In genomic region chr1:16621300-16621658, GRCh38 we compare ENCODE assay signal across 14 cellular contexts. TPM values are rescaled to one million over a fixed set of nuclear protein-coding genes. Genes with fewer than 3 reads are reported as not detected.
A peak's percentile ranks its signal among the peaks of the same experiment; 100 is the strongest.
DNase-seq lines count a peak whose midpoint lies in the region; ATAC-seq, FAIRE-seq and TF ChIP-seq lines count a peak whose summit lies in the region.
"Had no signal": no experiment of that assay in that cellular context is flagged by ENCODE, and none has a peak within 500 bp of the region (broad histone marks: within the 10 kb centered on the region; RNA-seq: fewer than 3 reads in every experiment).

No MANE protein-coding gene starts in this region.

- peaks cover 5% of the 10 kb centered on the region for H3K36me3 Mint-ChIP-seq in activated CD8-positive, alpha-beta T cell treated with anti-CD3 and anti-CD28 coated beads for 36 hours (ENCODE audit: low read depth)
- H3K36me3 Mint-ChIP-seq in activated CD8-positive, alpha-beta T cell treated with anti-CD3 and anti-CD28 coated beads, Interleukin-2, amount 10 ng/mL, durations not matched to agents 7 days and 5 days (ENCODE audit: low read depth), result peaks cover 4% of the 10 kb centered on the region

- no peak for FAIRE-seq in HepG2 (lab: Jason Lieb, UNC)
- FAIRE-seq: A549, endometrium had no signal

- no peak for DNase-seq in activated CD8-positive, alpha-beta T cell treated with anti-CD3 and anti-CD28 coated beads for 36 hours
- no peak for DNase-seq in activated CD8-positive, alpha-beta T cell treated with anti-CD3 and anti-CD28 coated beads, Interleukin-2, amount 10 ng/mL, durations not matched to agents 7 days and 5 days
- DNase-seq in WERI-Rb-1, result no peak
- no peak for DNase-seq in HepG2 (ENCODE audit: low spot score)
- no peak for DNase-seq in stimulated activated CD4-positive, alpha-beta T cell treated with anti-CD3 and anti-CD28 coated beads, Interleukin-4, amount 100 ng/mL, for 1 hour
- DNase-seq in activated naive CD4-positive, alpha-beta T cell (lab: John Stamatoyannopoulos, UW), result no peak
- DNase-seq: activated gamma-delta T cell had no signal

- H3K9me3 ChIP-seq in WERI-Rb-1 (ENCODE audit: severe bottlenecking) (no peaks in the 10 kb centered on the region), HepG2 (ENCODE audit: low read length) (no peaks in the 10 kb centered on the region)
- H3K9me3 ChIP-seq: A549, testis had no signal

- H3K36me3 ChIP-seq in WERI-Rb-1 (peaks cover 43% of the 10 kb centered on the region), HepG2 (replicated peaks in 1 of 2; ENCODE audit: control insufficient read depth in 1 of 2, insufficient read depth in 2 of 2, low read length in 2 of 2) (peaks cover 45 to 63% of the 10 kb centered on the region in 2 experiments; a peak in 4 of 5 replicates)

- TSS peak; percentile 19 for BruUV-seq in HepG2 (replicated peaks; lab: Mats Ljungman, UMichigan)

- no peaks in the 10 kb centered on the region for H4K20me1 ChIP-seq in HepG2 (ENCODE audit: insufficient read depth, low read length)

- H2AFZ ChIP-seq in HepG2 (ENCODE audit: low read length), result no peak overlapping the region

- no peaks in the 10 kb centered on the region for H3K9me3 Mint-ChIP-seq in activated CD8-positive, alpha-beta T cell treated with anti-CD3 and anti-CD28 coated beads for 36 hours
- H3K9me3 Mint-ChIP-seq in activated CD8-positive, alpha-beta T cell treated with anti-CD3 and anti-CD28 coated beads, Interleukin-2, amount 10 ng/mL, durations not matched to agents 7 days and 5 days (ENCODE audit: insufficient read depth), result no peaks in the 10 kb centered on the region
- H3K9me3 Mint-ChIP-seq: CD4-positive, CD25-positive, alpha-beta regulatory T cell had no signal

- no peak for TF ChIP-seq POLR2A in HepG2 (IDR thresholded peaks at IDR 0.05; ENCODE audit: insufficient read depth in 1 of 2, low read depth in 2 of 2, low read length in 2 of 2)

- ATAC-seq in activated CD8-positive, alpha-beta T cell treated with anti-CD3 and anti-CD28 coated beads for 36 hours, result no peak
- ATAC-seq in activated CD8-positive, alpha-beta T cell treated with anti-CD3 and anti-CD28 coated beads, Interleukin-2, amount 10 ng/mL, durations not matched to agents 7 days and 5 days, result no peak
- ATAC-seq in HepG2 (no peak; the same call in 2 of the 3 replicates), GM21381 (IDR thresholded peaks at IDR 0.05; ENCODE audit: unreplicated experiment) (no peak), HG02884 (IDR thresholded peaks at IDR 0.05; ENCODE audit: unreplicated experiment) (no peak)

- peak; percentile 17 for TF ChIP-seq CTCF in activated CD8-positive, alpha-beta T cell treated with anti-CD3 and anti-CD28 coated beads for 36 hours (IDR thresholded peaks at IDR 0.05)
- TF ChIP-seq CTCF in WERI-Rb-1 (IDR thresholded peaks at IDR 0.05; ENCODE audit: low read depth, low read length), result no peak
- no peak for TF ChIP-seq CTCF in HepG2 (CRISPR knock-in tag; IDR thresholded peaks at IDR 0.05)

- no peak overlapping the region for H3K4me3 ChIP-seq in WERI-Rb-1 (ENCODE audit: low read depth, low read length)
- H3K4me3 ChIP-seq in HepG2 (replicated peaks in 1 of 3; ENCODE audit: insufficient read depth in 1 of 3, low read depth in 2 of 3, low read length in 3 of 3), result no peak overlapping the region
- H3K4me3 ChIP-seq: A549, SK-N-MC, testis had no signal

- TF ChIP-seq RAD21 in HepG2 (CRISPR knock-in tag; IDR thresholded peaks at IDR 0.05), result no peak

- 95% methylated on average over 2 of the region's 2 CpGs for WGBS in HepG2 (ENCODE audit: low lambda C conversion rate)

- no peaks in the 10 kb centered on the region for H3K4me1 Mint-ChIP-seq in activated CD8-positive, alpha-beta T cell treated with anti-CD3 and anti-CD28 coated beads for 36 hours (ENCODE audit: low read depth)
- H3K4me1 Mint-ChIP-seq in activated CD8-positive, alpha-beta T cell treated with anti-CD3 and anti-CD28 coated beads, Interleukin-2, amount 10 ng/mL, durations not matched to agents 7 days and 5 days (ENCODE audit: low read depth), result no peaks in the 10 kb centered on the region

- H3K79me2 ChIP-seq in HepG2 (ENCODE audit: insufficient read depth, low read length), result no peaks in the 10 kb centered on the region

- in situ Hi-C loops in HepG2 (cut with HindIII; ENCODE audit: extremely low pct_ligation_motif_present, low pct_unique_long_range_greater_than_20kb), result no loop called here

- H3K27ac ChIP-seq in WERI-Rb-1, result peak overlapping the region; percentile 39; the same call in 1 of the 2 replicates
- H3K27ac ChIP-seq in HepG2 (ENCODE audit: extremely low read length, insufficient read depth, low read length), result no peak overlapping the region
- H3K27ac ChIP-seq: SK-N-MC, testis had no signal

- no peaks in the 10 kb centered on the region for H3K4me1 ChIP-seq in HepG2 (ENCODE audit: insufficient read depth, low read length)
- H3K4me1 ChIP-seq: testis had no signal

- H3K4me3 Mint-ChIP-seq in activated CD8-positive, alpha-beta T cell treated with anti-CD3 and anti-CD28 coated beads for 36 hours, result no peak overlapping the region
- no peak overlapping the region for H3K4me3 Mint-ChIP-seq in activated CD8-positive, alpha-beta T cell treated with anti-CD3 and anti-CD28 coated beads, Interleukin-2, amount 10 ng/mL, durations not matched to agents 7 days and 5 days
- H3K4me3 Mint-ChIP-seq: CD4-positive, CD25-positive, alpha-beta regulatory T cell had no signal

- no peak overlapping the region for H3K27ac Mint-ChIP-seq in activated CD8-positive, alpha-beta T cell treated with anti-CD3 and anti-CD28 coated beads for 36 hours
- no peak overlapping the region for H3K27ac Mint-ChIP-seq in activated CD8-positive, alpha-beta T cell treated with anti-CD3 and anti-CD28 coated beads, Interleukin-2, amount 10 ng/mL, durations not matched to agents 7 days and 5 days
- H3K27ac Mint-ChIP-seq: CD4-positive, CD25-positive, alpha-beta regulatory T cell had no signal

- TF ChIP-seq EP300 in HepG2 (IDR thresholded peaks at IDR 0.05; ENCODE audit: low read depth in 2 of 2, low read length in 2 of 2), result no peak
- TF ChIP-seq EP300 in HepG2 (CRISPR knock-in tag; IDR thresholded peaks at IDR 0.05; ENCODE audit: borderline replicate concordance), result no peak

- no peak overlapping the region for H3K4me2 ChIP-seq in HepG2 (ENCODE audit: low read depth, low read length)

- intact Hi-C loops in activated CD8-positive, alpha-beta T cell treated with anti-CD3 and anti-CD28 coated beads for 36 hours (cut with micrococcal nuclease), result no loop called here
- intact Hi-C loops in HepG2 (cut with micrococcal nuclease; ENCODE audit: unreplicated experiment), result no loop called here

- POLR2A ChIA-PET in activated CD8-positive, alpha-beta T cell treated with anti-CD3 and anti-CD28 coated beads for 36 hours (lab: Charles Lee), result interaction anchor here (1.7 kb wide), 1 partner anchor 108 kb away, joined by 5 read pairs; no protein-coding TSS in a partner anchor
- POLR2A ChIA-PET in activated CD8-positive, alpha-beta T cell treated with anti-CD3 and anti-CD28 coated beads, Interleukin-2, amount 10 ng/mL, durations not matched to agents 7 days and 5 days (lab: Charles Lee), result interaction anchor here (1.0 kb wide), 1 partner anchor 180 kb away, joined by 4 read pairs; the partner anchor contains the start of gene NECAP2
- POLR2A ChIA-PET in HepG2 (lab: Yijun Ruan, JAX), result interaction anchor here (1.0 to 2.5 kb wide), 7 partner anchors 9 to 330 kb away, joined by 4 to 15 read pairs (median 6); partner anchors contain the start of gene RNU1-1

- H3K27me3 ChIP-seq in WERI-Rb-1 (ENCODE audit: insufficient read depth, low read depth, severe bottlenecking) (no peaks in the 10 kb centered on the region), HepG2 (ENCODE audit: control insufficient read depth in 1 of 2, insufficient read depth in 2 of 2, low read length in 2 of 2) (no peaks in the 10 kb centered on the region)
- H3K27me3 ChIP-seq: testis had no signal

- CTCF ChIA-PET in activated CD8-positive, alpha-beta T cell treated with anti-CD3 and anti-CD28 coated beads for 36 hours (lab: Charles Lee), result interaction anchor here (1.0 to 2.0 kb wide), 9 partner anchors 9 to 339 kb away, joined by 4 to 17 read pairs (median 6); partner anchors contain the start of gene NBPF1
- CTCF ChIA-PET in activated CD8-positive, alpha-beta T cell treated with anti-CD3 and anti-CD28 coated beads, Interleukin-2, amount 10 ng/mL, durations not matched to agents 7 days and 5 days (lab: Charles Lee), result interaction anchor here (0.7 to 3.4 kb wide), 13 partner anchors 9 to 425 kb away, joined by 3 to 15 read pairs (median 5); no protein-coding TSS in a partner anchor
- CTCF ChIA-PET in HepG2 (lab: Yijun Ruan, JAX; ENCODE audit: low intra/inter-chr PET ratio, low total read pairs), result interaction anchor here (1.8 kb wide), 2 partner anchors 29 to 331 kb away, joined by 6 to 10 read pairs; no protein-coding TSS in a partner anchor

- no peaks in the 10 kb centered on the region for H3K27me3 Mint-ChIP-seq in activated CD8-positive, alpha-beta T cell treated with anti-CD3 and anti-CD28 coated beads for 36 hours
- no peaks in the 10 kb centered on the region for H3K27me3 Mint-ChIP-seq in activated CD8-positive, alpha-beta T cell treated with anti-CD3 and anti-CD28 coated beads, Interleukin-2, amount 10 ng/mL, durations not matched to agents 7 days and 5 days (ENCODE audit: low read depth)
- H3K27me3 Mint-ChIP-seq: CD4-positive, CD25-positive, alpha-beta regulatory T cell had no signal

- H3K9ac ChIP-seq in HepG2 (ENCODE audit: insufficient read depth, low read depth, low read length), result no peak overlapping the region

RNA-seq across cellular contexts. Expression of gene NBPF1, which starts 7.9 kb away (rescaled TPM):
- 1 to 10 TPM; 2.8 to 3.1 TPM for total RNA-seq in activated CD8-positive, alpha-beta T cell treated with anti-CD3 and anti-CD28 coated beads for 36 hours
- total RNA-seq in activated CD8-positive, alpha-beta T cell treated with anti-CD3 and anti-CD28 coated beads, Interleukin-2, amount 10 ng/mL, durations not matched to agents 7 days and 5 days, result 1 to 10 TPM; 1.5 to 2.2 TPM
- total RNA-seq in HepG2 (2016; rRNA removed; fragmentation: Illumina TruSeq; extraction: Trizol), result 35.6 and 36.2 TPM in 2 replicates
- total RNA-seq in HepG2 (2016; cell fraction: cytosol; rRNA removed; fragmentation: Illumina TruSeq; extraction: Trizol; ENCODE audit: low read depth), result 2.8 and 3.7 TPM in 2 replicates
- 33.6 and 35.9 TPM in 2 replicates for total RNA-seq in HepG2 (2016; cell fraction: insoluble cytoplasmic fraction; rRNA removed; fragmentation: Illumina TruSeq; extraction: Trizol)
- 12.7 and 15.7 TPM in 2 replicates for total RNA-seq in HepG2 (2016; cell fraction: membrane; rRNA removed; fragmentation: Illumina TruSeq; extraction: Trizol)
- 43.1 and 51.6 TPM in 2 replicates for total RNA-seq in HepG2 (2016; cell fraction: nucleus; rRNA removed; fragmentation: Illumina TruSeq; extraction: Trizol)
- polyA plus RNA-seq in HepG2 (2011; rRNA removed), result 30.3 and 38.8 TPM in 2 replicates
- polyA plus RNA-seq in HepG2 (2011; cell fraction: cytosol; rRNA removed), result 13.9 and 24.8 TPM in 2 replicates
- polyA plus RNA-seq in HepG2 (2011; cell fraction: nucleus; rRNA removed), result 44.1 and 66.8 TPM in 2 replicates
- polyA plus RNA-seq in HepG2 (2012), result 24.2 and 34.4 TPM in 2 replicates
- 3.5 and 3.8 TPM in 2 replicates for polyA plus RNA-seq in HepG2 (2016; cell fraction: cytosol; fragmentation: Illumina TruSeq; extraction: Trizol; ENCODE audit: low read depth)
- polyA plus RNA-seq in HepG2 (2016; cell fraction: insoluble cytoplasmic fraction; fragmentation: Illumina TruSeq; extraction: Trizol; ENCODE audit: low read depth), result 24.0 and 26.6 TPM in 2 replicates
- polyA plus RNA-seq in HepG2 (2016; cell fraction: membrane; fragmentation: Illumina TruSeq; extraction: Trizol; ENCODE audit: low read depth), result 12.4 and 14.6 TPM in 2 replicates
- 54.4 and 54.5 TPM in 2 replicates for polyA plus RNA-seq in HepG2 (2016; cell fraction: nucleus; fragmentation: Illumina TruSeq; extraction: Trizol; ENCODE audit: insufficient read depth, low read depth)
- polyA minus RNA-seq in HepG2 (2011; rRNA and poly(A)+ RNA removed; ENCODE audit: low replicate concordance), result 29.8 and 35.9 TPM in 2 replicates
- 20.5 and 26.0 TPM in 2 replicates for polyA minus RNA-seq in HepG2 (2011; cell fraction: cytosol; rRNA and poly(A)+ RNA removed)
- polyA minus RNA-seq in HepG2 (2011; cell fraction: nucleus; rRNA and poly(A)+ RNA removed), result 98.8 and 162 TPM in 2 replicates

RNA-seq across cellular contexts. Expression of gene RNU1-3, which starts 45.5 kb away (rescaled TPM):
- 1,000 to 10,000 TPM in 1 of 2 experiments, 100 to 1,000 TPM in 1; 820 to 1,043 TPM for total RNA-seq in activated CD8-positive, alpha-beta T cell treated with anti-CD3 and anti-CD28 coated beads for 36 hours
- 1,000 to 10,000 TPM; 1,730 to 2,232 TPM for total RNA-seq in activated CD8-positive, alpha-beta T cell treated with anti-CD3 and anti-CD28 coated beads, Interleukin-2, amount 10 ng/mL, durations not matched to agents 7 days and 5 days
- 859 and 11,018 TPM in 2 replicates for total RNA-seq in HepG2 (2016; rRNA removed; fragmentation: Illumina TruSeq; extraction: Trizol)
- total RNA-seq in HepG2 (2016; cell fraction: cytosol; rRNA removed; fragmentation: Illumina TruSeq; extraction: Trizol; ENCODE audit: low read depth), result 16,281 and 17,236 TPM in 2 replicates
- 1,309 and 10,613 TPM in 2 replicates for total RNA-seq in HepG2 (2016; cell fraction: insoluble cytoplasmic fraction; rRNA removed; fragmentation: Illumina TruSeq; extraction: Trizol)
- 2,848 and 3,475 TPM in 2 replicates for total RNA-seq in HepG2 (2016; cell fraction: membrane; rRNA removed; fragmentation: Illumina TruSeq; extraction: Trizol)
- 52,466 and 64,417 TPM in 2 replicates for total RNA-seq in HepG2 (2016; cell fraction: nucleus; rRNA removed; fragmentation: Illumina TruSeq; extraction: Trizol)
- polyA plus RNA-seq in HepG2 (2011; rRNA removed), result under 0.01 TPM in 2 replicates
- under 0.01 TPM in 2 replicates for polyA plus RNA-seq in HepG2 (2011; cell fraction: cytosol; rRNA removed)
- polyA plus RNA-seq in HepG2 (2011; cell fraction: nucleus; rRNA removed), result under 0.01 TPM in 2 replicates
- 59.2 and 78.2 TPM in 2 replicates for polyA plus RNA-seq in HepG2 (2012)
- 27.3 and 44.4 TPM in 2 replicates for polyA plus RNA-seq in HepG2 (2016; cell fraction: cytosol; fragmentation: Illumina TruSeq; extraction: Trizol; ENCODE audit: low read depth)
- not detected in 2 replicates for polyA plus RNA-seq in HepG2 (2016; cell fraction: insoluble cytoplasmic fraction; fragmentation: Illumina TruSeq; extraction: Trizol; ENCODE audit: low read depth)
- not detected in 2 replicates for polyA plus RNA-seq in HepG2 (2016; cell fraction: membrane; fragmentation: Illumina TruSeq; extraction: Trizol; ENCODE audit: low read depth)
- polyA plus RNA-seq in HepG2 (2016; cell fraction: nucleus; fragmentation: Illumina TruSeq; extraction: Trizol; ENCODE audit: insufficient read depth, low read depth), result 32.8 TPM in 1 of 2 replicates, not detected in the other
- polyA minus RNA-seq in HepG2 (2011; rRNA and poly(A)+ RNA removed; ENCODE audit: low replicate concordance), result 12,820 and 15,604 TPM in 2 replicates
- polyA minus RNA-seq in HepG2 (2011; cell fraction: cytosol; rRNA and poly(A)+ RNA removed), result 90,102 and 105,040 TPM in 2 replicates
- polyA minus RNA-seq in HepG2 (2011; cell fraction: nucleus; rRNA and poly(A)+ RNA removed), result 42,574 and 58,030 TPM in 2 replicates
